In the genomic region with DNA sequence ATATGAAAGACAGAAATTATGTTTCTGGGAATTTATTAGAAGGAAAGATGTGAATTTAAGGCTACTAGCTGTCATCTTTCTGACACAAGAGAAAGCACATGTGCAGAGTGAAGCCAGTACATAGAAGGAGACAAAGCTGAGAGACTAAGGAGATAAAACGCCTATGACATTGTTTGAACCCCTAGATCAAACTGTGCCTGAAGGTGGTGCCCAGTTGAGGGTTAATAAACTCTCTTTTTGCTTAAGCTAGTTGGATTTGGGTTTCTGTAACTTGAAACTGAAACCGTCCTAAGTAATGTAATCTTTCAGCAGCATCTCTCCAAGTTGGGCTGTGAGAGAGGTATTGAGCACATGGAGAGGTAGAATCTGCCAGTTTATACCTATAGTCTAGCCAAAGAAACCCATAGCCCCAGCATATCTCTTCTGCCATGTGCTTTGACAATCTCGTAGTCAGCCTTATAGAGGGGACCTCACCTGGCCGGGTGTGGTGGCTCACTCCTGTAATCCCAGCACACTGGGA, we compare ENCODE assay signal across 21 cellular contexts.
"Had no signal": no experiment of that assay in that cellular context is flagged by ENCODE, and none has a peak within 500 bp of the region (broad histone marks: within the 10 kb centered on the region; RNA-seq: fewer than 3 reads in every experiment).

No MANE protein-coding gene starts in this region.

- H3K9me3 ChIP-seq: adrenal gland, esophagus muscularis mucosa, gastroesophageal sphincter, heart left ventricle, tibial artery, uterus had no signal

- H3K9me3 Mint-ChIP-seq: activated T-cell treated with anti-CD3 and anti-CD28 coated beads, Interleukin-2, amount 50 U/mL, for 24 hours; mesothelial cell of epicardium; nephron had no signal

- H3K27me3 ChIP-seq: adrenal gland, esophagus muscularis mucosa, gastroesophageal sphincter, heart left ventricle, tibial artery, uterus had no signal

- H3K4me3 ChIP-seq: adrenal gland, esophagus muscularis mucosa, gastroesophageal sphincter, heart left ventricle, lung, tibial artery, uterus had no signal

- DNase-seq: activated CD4-positive, alpha-beta T cell treated with anti-CD3 and anti-CD28 coated beads, Interleukin-2, amount 50 U/mL, for 4 hours; activated naive CD4-positive, alpha-beta T cell treated with anti-CD3 and anti-CD28 coated beads, Interleukin-2, amount 50 U/mL, for 16 hours; activated T-cell treated with anti-CD3 and anti-CD28 coated beads, Interleukin-2, amount 50 U/mL, for 24 hours; cerebellar nuclear complex; effector CD8-positive, alpha-beta T cell; heart left ventricle; kidney; occipital lobe; retina; stimulated activated CD4-positive, alpha-beta T cell treated with anti-CD3 and anti-CD28 coated beads, Interleukin-1b, Interleukin-23, amount 100 ng/mL, for 48 hours; stimulated activated CD8-positive, alpha-beta memory T cell treated with anti-CD3 and anti-CD28 coated beads, Interleukin-4, amount 100 ng/mL, for 48 hours; stimulated activated naive CD4-positive, alpha-beta T cell treated with Interleukin-2 at 50 U/mL for 16 hours; tibial artery; uterus had no signal

- H3K36me3 ChIP-seq: adrenal gland, esophagus muscularis mucosa, gastroesophageal sphincter, heart left ventricle, tibial artery, uterus had no signal

- H3K27me3 Mint-ChIP-seq: activated T-cell treated with anti-CD3 and anti-CD28 coated beads, Interleukin-2, amount 50 U/mL, for 24 hours had no signal

- H3K4me3 Mint-ChIP-seq: activated T-cell treated with anti-CD3 and anti-CD28 coated beads, Interleukin-2, amount 50 U/mL, for 24 hours; mesothelial cell of epicardium; nephron had no signal

- H3K27ac Mint-ChIP-seq: activated T-cell treated with anti-CD3 and anti-CD28 coated beads, Interleukin-2, amount 50 U/mL, for 24 hours; mesothelial cell of epicardium had no signal

- H3K27ac ChIP-seq: adrenal gland, esophagus muscularis mucosa, gastroesophageal sphincter, heart left ventricle, tibial artery, uterus had no signal

- H3K36me3 Mint-ChIP-seq: mesothelial cell of epicardium had no signal

- ATAC-seq: gastroesophageal sphincter, heart left ventricle, left lobe of liver had no signal
